9 cellular contexts compared by ENCODE assay signal in the genomic region with DNA sequence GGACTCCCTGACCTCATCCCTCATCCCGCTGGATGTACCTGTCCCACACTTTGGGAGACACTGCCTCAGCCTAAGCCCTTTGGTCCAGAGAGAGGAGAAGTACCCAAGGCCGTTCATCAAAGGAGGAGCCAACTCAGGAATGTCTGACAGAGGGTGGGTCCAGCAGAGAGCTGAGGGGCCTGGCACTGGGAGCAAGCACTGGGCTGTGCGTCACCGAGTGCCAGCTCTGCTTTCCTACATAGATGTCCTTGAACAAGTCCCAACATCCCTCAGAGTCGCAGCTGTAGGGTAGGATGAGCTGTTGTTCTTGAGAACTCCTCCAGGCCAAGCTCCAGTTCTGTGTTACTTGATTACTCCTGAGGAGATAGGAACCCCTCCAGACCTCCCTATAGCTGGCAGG.
"Had no signal": no experiment of that assay in that cellular context is flagged by ENCODE, and none has a peak within 500 bp of the region (broad histone marks: within the 10 kb centered on the region; RNA-seq: fewer than 3 reads in every experiment).

No MANE protein-coding gene starts in this region.

- H3K27ac ChIP-seq: suprapubic skin, upper lobe of right lung had no signal

- DNase-seq: activated CD4-positive, alpha-beta T cell treated with anti-CD3 and anti-CD28 coated beads, Interleukin-2, amount 50 U/mL, for 4 hours; activated gamma-delta T cell; activated T-cell treated with anti-CD3 and anti-CD28 coated beads, Interleukin-2, amount 50 U/mL, for 48 hours; central memory CD4-positive, alpha-beta T cell; cortex of kidney; stimulated activated CD4-positive, alpha-beta T cell treated with anti-CD3 and anti-CD28 coated beads, Interleukin-12 subunit alpha, Interleukin-12 subunit beta, amount 100 ng/mL, for 4 hours; stimulated activated naive CD8-positive, alpha-beta T cell treated with anti-CD3 and anti-CD28 coated beads, Interleukin-15, Interleukin-2, amounts not matched to agents 100 U/mL and 50 U/mL, for 24 hours; upper lobe of right lung had no signal

- ATAC-seq: stimulated activated naive CD8-positive, alpha-beta T cell treated with anti-CD3 and anti-CD28 coated beads, Interleukin-15, Interleukin-2, amounts not matched to agents 100 U/mL and 50 U/mL, for 24 hours; upper lobe of right lung had no signal

- H3K36me3 ChIP-seq: suprapubic skin, upper lobe of right lung had no signal

- H3K4me3 ChIP-seq: suprapubic skin, upper lobe of right lung had no signal

- H3K9me3 ChIP-seq: suprapubic skin, upper lobe of right lung had no signal
